ENCODE assay signal across 35 cellular contexts in genomic region chr6:50836231-50836630, GRCh38. TPM values are rescaled to one million over a fixed set of nuclear protein-coding genes. Genes with fewer than 3 reads are reported as not detected.
"Had no signal": no experiment of that assay in that cellular context is flagged by ENCODE, and none has a peak within 500 bp of the region (broad histone marks: within the 10 kb centered on the region; RNA-seq: fewer than 3 reads in every experiment).

No MANE protein-coding gene starts in this region.

- H3K36me3 Mint-ChIP-seq: activated CD4-positive, alpha-beta memory T cell treated with anti-CD3 and anti-CD28 coated beads for 36 hours had no signal

- H3K9me3 ChIP-seq: gastroesophageal sphincter, left ventricle myocardium inferior, spleen, tibial nerve had no signal

- H3K4me1 ChIP-seq: gastroesophageal sphincter, left ventricle myocardium inferior had no signal

- ATAC-seq: effector memory CD8-positive, alpha-beta T cell; gastroesophageal sphincter; right cardiac atrium had no signal

- H3K4me3 ChIP-seq: coronary artery, dorsolateral prefrontal cortex, gastroesophageal sphincter, left ventricle myocardium inferior, lung, tibial nerve had no signal

- FAIRE-seq: astrocyte, endothelial cell of umbilical vein, TTC549 had no signal

- H3K9me3 Mint-ChIP-seq: activated CD4-positive, alpha-beta memory T cell treated with anti-CD3 and anti-CD28 coated beads for 36 hours; activated CD4-positive, alpha-beta T cell treated with anti-CD3 and anti-CD28 coated beads, Interleukin-2, amount 10 ng/mL, durations not matched to agents 24 days and 14 days; activated T-helper 1 cell treated with anti-CD3 and anti-CD28 coated beads, Interleukin-12 subunit alpha, Interleukin-12 subunit beta, Interleukin-2, Interleukin-4 antibody, amounts not matched to agents 30 ng/mL and 10 ng/mL and 1 ng/mL, durations not matched to agents 14 hours and 24 hours and 36 hours; T-helper 1 cell treated with Interleukin-12 subunit alpha and Interleukin-12 subunit beta and Interleukin-4 antibody, amounts not matched to agents 30 μg/mL and 1 μg/mL, for 36 hours had no signal

- H3K36me3 ChIP-seq: brain microvascular endothelial cell, gastroesophageal sphincter, left ventricle myocardium inferior, spleen, tibial nerve had no signal

- H3K27ac Mint-ChIP-seq: activated CD4-positive, alpha-beta memory T cell treated with anti-CD3 and anti-CD28 coated beads for 36 hours; activated CD4-positive, alpha-beta T cell treated with anti-CD3 and anti-CD28 coated beads, Interleukin-2, amount 10 ng/mL, durations not matched to agents 24 days and 14 days; activated T-helper 1 cell treated with anti-CD3 and anti-CD28 coated beads, Interleukin-12 subunit alpha, Interleukin-12 subunit beta, Interleukin-2, Interleukin-4 antibody, amounts not matched to agents 30 ng/mL and 10 ng/mL and 1 ng/mL, durations not matched to agents 14 hours and 24 hours and 36 hours; effector memory CD8-positive, alpha-beta T cell; T-helper 1 cell treated with Interleukin-12 subunit alpha and Interleukin-12 subunit beta and Interleukin-4 antibody, amounts not matched to agents 30 μg/mL and 1 μg/mL, for 36 hours had no signal

- DNase-seq: activated CD4-positive, alpha-beta memory T cell treated with anti-CD3 and anti-CD28 coated beads for 36 hours; activated CD4-positive, alpha-beta T cell treated with anti-CD3 and anti-CD28 coated beads, Interleukin-2, amount 10 ng/mL, durations not matched to agents 24 days and 14 days; activated CD4-positive, CD25-positive, alpha-beta regulatory T cell treated with anti-CD3 and anti-CD28 coated beads, Interleukin-2, amount 50 U/mL, for 72 hours; activated CD8-positive, alpha-beta memory T cell treated with anti-CD3 and anti-CD28 coated beads, Interleukin-2, amount 50 U/mL, for 4 hours; activated effector memory CD4-positive, alpha-beta T cell treated with anti-CD3 and anti-CD28 coated beads, Interleukin-2, amount 50 U/mL, for 16 hours; activated naive CD4-positive, alpha-beta T cell treated with anti-CD3 and anti-CD28 coated beads, Interleukin-2, amount 50 U/mL, for 16 hours; activated T-cell treated with anti-CD3 and anti-CD28 coated beads, Interleukin-2, amount 50 U/mL, for 1 hour; amniotic stem cell; brain microvascular endothelial cell; dorsolateral prefrontal cortex; effector memory CD8-positive, alpha-beta T cell; head of caudate nucleus; hippocampal formation; left ventricle myocardium inferior; occipital lobe; spleen; stimulated activated naive CD4-positive, alpha-beta T cell treated with Interleukin-2 at 50 U/mL for 16 hours; T-helper 9 cell had no signal

- H3K27me3 ChIP-seq: brain microvascular endothelial cell had no signal

- H3K4me3 Mint-ChIP-seq: activated CD4-positive, alpha-beta memory T cell treated with anti-CD3 and anti-CD28 coated beads for 36 hours; activated CD4-positive, alpha-beta T cell treated with anti-CD3 and anti-CD28 coated beads, Interleukin-2, amount 10 ng/mL, durations not matched to agents 24 days and 14 days; activated T-helper 1 cell treated with anti-CD3 and anti-CD28 coated beads, Interleukin-12 subunit alpha, Interleukin-12 subunit beta, Interleukin-2, Interleukin-4 antibody, amounts not matched to agents 30 ng/mL and 10 ng/mL and 1 ng/mL, durations not matched to agents 14 hours and 24 hours and 36 hours; effector memory CD8-positive, alpha-beta T cell; nephron; T-helper 1 cell treated with Interleukin-12 subunit alpha and Interleukin-12 subunit beta and Interleukin-4 antibody, amounts not matched to agents 30 μg/mL and 1 μg/mL, for 36 hours had no signal

RNA-seq across cellular contexts. Expression of gene TFAP2B, which starts 17.6 kb away (rescaled TPM):
- total RNA-seq: activated CD4-positive, alpha-beta memory T cell treated with anti-CD3 and anti-CD28 coated beads for 36 hours; activated CD4-positive, alpha-beta T cell treated with anti-CD3 and anti-CD28 coated beads, Interleukin-2, amount 10 ng/mL, durations not matched to agents 24 days and 14 days; activated CD8-positive, alpha-beta memory T cell treated with anti-CD3 and anti-CD28 coated beads for 36 hours; activated T-helper 1 cell treated with anti-CD3 and anti-CD28 coated beads, Interleukin-12 subunit alpha, Interleukin-12 subunit beta, Interleukin-2, Interleukin-4 antibody, amounts not matched to agents 30 ng/mL and 10 ng/mL and 1 ng/mL, durations not matched to agents 14 hours and 24 hours and 36 hours; astrocyte; cardiac septum; endothelial cell of umbilical vein; fibroblast of lung; fibroblast of villous mesenchyme; left ventricle myocardium inferior; lung; mucosa of gallbladder; occipital lobe; pulmonary artery endothelial cell; right cardiac atrium; spleen had no signal
